ENCODE assay signal across 1 cellular context in genomic region chr2:48572797-48573196, GRCh38.
TF ChIP-seq lines count a peak whose summit lies in the region.

No MANE protein-coding gene starts in this region.

TF ChIP-seq in HepG2, 621 proteins besides CTCF, POLR2A, EP300 and RAD21 (continued from another document):
- no peak for TF ChIP-seq RBFOX2 (IDR thresholded peaks at IDR 0.05; ENCODE audit: low read depth, low read length)
- TF ChIP-seq TEAD3 (CRISPR knock-in tag; optimal IDR thresholded peaks at IDR 0.05; ENCODE audit: borderline replicate concordance), result peak; percentile 95
- TF ChIP-seq ZNF784 (CRISPR knock-in tag; IDR thresholded peaks at IDR 0.05; ENCODE audit: borderline replicate concordance), result 0 out of 2 replicates have a peak, but pooled peaks have one; percentile 26
- TF ChIP-seq PRDM15 (CRISPR knock-in tag; IDR thresholded peaks at IDR 0.05), result no peak
- TF ChIP-seq ZFX (CRISPR knock-in tag; IDR thresholded peaks at IDR 0.05; ENCODE audit: low read depth), result peak; percentile 48; the same call in 1 of the 2 replicates
- TF ChIP-seq RXRA (CRISPR knock-in tag; IDR thresholded peaks at IDR 0.05), result peak; percentile 44; the same call in 1 of the 2 replicates
- peak; percentile 92; the same call in 1 of the 2 replicates for TF ChIP-seq ZNF292 (CRISPR knock-in tag; IDR thresholded peaks at IDR 0.05; ENCODE audit: borderline replicate concordance, low read depth)
- peak; percentile 72 for TF ChIP-seq MAFF (IDR thresholded peaks at IDR 0.05; ENCODE audit: low read depth, low read length)
- TF ChIP-seq ZNF275 (CRISPR knock-in tag; IDR thresholded peaks at IDR 0.05; ENCODE audit: borderline replicate concordance), result no peak
- TF ChIP-seq FOXP1 (IDR thresholded peaks at IDR 0.05), result no peak
- 0 out of 2 replicates have a peak, but pooled peaks have one; percentile 34 for TF ChIP-seq FOXP1 (CRISPR knock-in tag; IDR thresholded peaks at IDR 0.05)
- TF ChIP-seq ZBTB42 (CRISPR knock-in tag; IDR thresholded peaks at IDR 0.05), result no peak
- TF ChIP-seq PATZ1 (CRISPR knock-in tag; IDR thresholded peaks at IDR 0.05), result peak; percentile 32; the same call in 1 of the 2 replicates
- peak; percentile 44; the same call in 1 of the 2 replicates for TF ChIP-seq UBTF (CRISPR knock-in tag; IDR thresholded peaks at IDR 0.05)
